Comparison of ENCODE assay signal across 16 cellular contexts in the genomic region with DNA sequence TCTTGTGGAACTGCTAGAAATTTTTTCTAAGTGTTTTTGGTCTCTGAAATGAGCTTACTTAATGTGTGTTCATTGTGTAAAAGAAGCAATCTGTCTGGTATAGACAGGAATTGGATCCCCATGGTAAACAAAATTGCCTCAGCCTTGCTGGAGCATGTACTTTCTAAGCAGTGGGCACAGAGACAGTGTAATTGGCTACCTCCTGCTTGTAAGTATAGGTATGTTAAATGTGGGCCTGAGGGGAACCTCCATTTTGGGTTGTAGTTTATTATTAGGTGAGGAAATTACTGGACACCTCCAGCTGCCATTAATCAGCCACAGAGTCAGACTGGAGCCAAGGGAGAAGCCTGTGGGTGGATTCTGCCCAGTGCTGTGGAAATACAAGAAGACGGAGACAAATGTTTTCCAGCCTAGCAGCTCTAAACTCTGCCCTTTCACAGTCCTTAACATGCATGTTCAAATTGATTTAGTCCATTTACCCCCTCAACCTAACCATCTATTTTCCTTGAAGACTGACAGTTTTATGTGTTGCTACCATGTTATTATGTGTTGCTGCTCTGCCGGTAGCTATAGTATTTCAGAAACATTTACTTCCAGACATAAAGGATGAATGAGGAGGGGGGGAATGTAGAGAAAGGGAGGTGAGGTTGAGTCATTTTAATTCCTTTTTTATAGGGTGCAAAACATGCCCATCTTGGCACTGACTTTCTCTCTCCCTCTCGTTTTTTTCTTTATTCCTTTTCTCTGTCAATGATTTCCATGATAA.
DNase-seq lines count a peak whose midpoint lies in the region; ATAC-seq, FAIRE-seq and TF ChIP-seq lines count a peak whose summit lies in the region.
"Had no signal": no experiment of that assay in that cellular context is flagged by ENCODE, and none has a peak within 500 bp of the region (broad histone marks: within the 10 kb centered on the region; RNA-seq: fewer than 3 reads in every experiment).

No MANE protein-coding gene starts in this region.

- DNase-seq in ELF-1 (ENCODE audit: low read depth, low spot score), result peak; percentile 9
- peak; percentile 57 for DNase-seq in NCI-H748 (lab: John Stamatoyannopoulos, UW; ENCODE audit: unreplicated experiment)
- peak in 2 of 3 donors; percentile 14 to 48 for DNase-seq in right cardiac atrium
- no peak for DNase-seq in AML-193 (lab: John Stamatoyannopoulos, UW)
- DNase-seq in H54 (ENCODE audit: insufficient read length, low spot score), result no peak
- DNase-seq: activated CD4-positive, alpha-beta T cell treated with anti-CD3 and anti-CD28 coated beads, Interleukin-2, amount 50 U/mL, for 1 hour; activated T-cell treated with anti-CD3 and anti-CD28 coated beads, Interleukin-2, amount 50 U/mL, for 24 hours; effector memory CD8-positive, alpha-beta T cell; stimulated activated naive CD8-positive, alpha-beta T cell treated with anti-CD3 and anti-CD28 coated beads, Interleukin-15, amount 100 ng/mL, for 72 hours had no signal

- no peak for TF ChIP-seq POLR2A in H54 (IDR thresholded peaks at IDR 0.05; ENCODE audit: low read depth, low read length)

- no peak overlapping the region for H3K4me2 ChIP-seq in parathyroid adenoma (ENCODE audit: low read length)

- WGBS in right cardiac atrium, result 69% methylated on average over 3 of the region's 3 CpGs

- TF ChIP-seq CTCF in parathyroid adenoma (IDR thresholded peaks at IDR 0.05), result no peak

- ATAC-seq in right cardiac atrium (peak; percentile 46 to 64), SK-N-SH treated with all-trans-retinoic acid at 6 μM for 48 hours (no peak), GM21515 (IDR thresholded peaks at IDR 0.05; ENCODE audit: unreplicated experiment) (no peak)
- ATAC-seq: effector memory CD8-positive, alpha-beta T cell; HCT116; stimulated activated naive CD8-positive, alpha-beta T cell treated with anti-CD3 and anti-CD28 coated beads, Interleukin-15, amount 100 ng/mL, for 72 hours had no signal

- no peaks in the 10 kb centered on the region for H3K79me2 ChIP-seq in parathyroid adenoma

- H3K9me3 ChIP-seq in right cardiac atrium (ENCODE audit: control insufficient read depth, low read length) (no peaks in the 10 kb centered on the region), parathyroid adenoma (ENCODE audit: control insufficient read depth, low read length) (no peaks in the 10 kb centered on the region)
- H3K9me3 ChIP-seq: vagina had no signal

- H3K4me3 ChIP-seq in right cardiac atrium (ENCODE audit: low read length) (no peak overlapping the region), parathyroid adenoma (ENCODE audit: low read depth, low read length) (no peak overlapping the region)
- H3K4me3 ChIP-seq: vagina had no signal

- H3K36me3 ChIP-seq in parathyroid adenoma (ENCODE audit: control insufficient read depth, insufficient read depth, low read length), result no peaks in the 10 kb centered on the region
- H3K36me3 ChIP-seq: vagina had no signal

- intact Hi-C loops in right cardiac atrium (cut with DNase I), result no loop called here

- H2AFZ ChIP-seq in parathyroid adenoma, result peak overlapping the region; percentile 29

- no peak for FAIRE-seq in H54 (lab: Jason Lieb, UNC)
- FAIRE-seq: G401.6, GM12891 had no signal

- no peak overlapping the region for H3K9ac ChIP-seq in parathyroid adenoma

- H3K27me3 ChIP-seq in right cardiac atrium (ENCODE audit: control insufficient read depth, insufficient read depth) (no peaks in the 10 kb centered on the region), parathyroid adenoma (ENCODE audit: control insufficient read depth, insufficient read depth, low read length) (no peaks in the 10 kb centered on the region)
- H3K27me3 ChIP-seq: vagina had no signal

- peaks cover 4% of the 10 kb centered on the region for H3K4me1 ChIP-seq in right cardiac atrium (ENCODE audit: control insufficient read depth, insufficient read depth, low read length)
- H3K4me1 ChIP-seq in parathyroid adenoma, result no peaks in the 10 kb centered on the region
- H3K4me1 ChIP-seq: vagina had no signal

- H3K27ac ChIP-seq in right cardiac atrium (ENCODE audit: low read length) (no peak overlapping the region), parathyroid adenoma (no peak overlapping the region)
- H3K27ac ChIP-seq: vagina had no signal

TF ChIP-seq in SK-N-SH treated with all-trans-retinoic acid at 6 μM for 48 hours, 23 proteins besides CTCF, POLR2A, EP300 and RAD21 (continues in another document):
- TF ChIP-seq ZNF70 (CRISPR knock-in tag; IDR thresholded peaks at IDR 0.05), result no peak
- no peak for TF ChIP-seq ISL1 (CRISPR knock-in tag; IDR thresholded peaks at IDR 0.05)
- TF ChIP-seq, protein P1, sequence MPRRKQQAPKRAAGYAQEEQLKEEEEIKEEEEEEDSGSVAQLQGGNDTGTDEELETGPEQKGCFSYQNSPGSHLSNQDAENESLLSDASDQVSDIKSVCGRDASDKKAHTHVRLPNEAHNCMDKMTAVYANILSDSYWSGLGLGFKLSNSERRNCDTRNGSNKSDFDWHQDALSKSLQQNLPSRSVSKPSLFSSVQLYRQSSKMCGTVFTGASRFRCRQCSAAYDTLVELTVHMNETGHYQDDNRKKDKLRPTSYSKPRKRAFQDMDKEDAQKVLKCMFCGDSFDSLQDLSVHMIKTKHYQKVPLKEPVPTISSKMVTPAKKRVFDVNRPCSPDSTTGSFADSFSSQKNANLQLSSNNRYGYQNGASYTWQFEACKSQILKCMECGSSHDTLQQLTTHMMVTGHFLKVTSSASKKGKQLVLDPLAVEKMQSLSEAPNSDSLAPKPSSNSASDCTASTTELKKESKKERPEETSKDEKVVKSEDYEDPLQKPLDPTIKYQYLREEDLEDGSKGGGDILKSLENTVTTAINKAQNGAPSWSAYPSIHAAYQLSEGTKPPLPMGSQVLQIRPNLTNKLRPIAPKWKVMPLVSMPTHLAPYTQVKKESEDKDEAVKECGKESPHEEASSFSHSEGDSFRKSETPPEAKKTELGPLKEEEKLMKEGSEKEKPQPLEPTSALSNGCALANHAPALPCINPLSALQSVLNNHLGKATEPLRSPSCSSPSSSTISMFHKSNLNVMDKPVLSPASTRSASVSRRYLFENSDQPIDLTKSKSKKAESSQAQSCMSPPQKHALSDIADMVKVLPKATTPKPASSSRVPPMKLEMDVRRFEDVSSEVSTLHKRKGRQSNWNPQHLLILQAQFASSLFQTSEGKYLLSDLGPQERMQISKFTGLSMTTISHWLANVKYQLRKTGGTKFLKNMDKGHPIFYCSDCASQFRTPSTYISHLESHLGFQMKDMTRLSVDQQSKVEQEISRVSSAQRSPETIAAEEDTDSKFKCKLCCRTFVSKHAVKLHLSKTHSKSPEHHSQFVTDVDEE (CRISPR knock-in tag; IDR thresholded peaks at IDR 0.05), result no peak
- no peak for TF ChIP-seq TCF4 (CRISPR knock-in tag; IDR thresholded peaks at IDR 0.05; ENCODE audit: borderline replicate concordance)
- no peak for TF ChIP-seq CSDC2 (CRISPR knock-in tag; IDR thresholded peaks at IDR 0.05)
- no peak for TF ChIP-seq BACH2 (CRISPR knock-in tag; IDR thresholded peaks at IDR 0.05; ENCODE audit: borderline replicate concordance)
- no peak for TF ChIP-seq RARB (CRISPR knock-in tag; IDR thresholded peaks at IDR 0.05)
- no peak for TF ChIP-seq ZNF565 (CRISPR knock-in tag; conservative IDR thresholded peaks at IDR 0.05; ENCODE audit: low read depth)
- TF ChIP-seq ESRRG (CRISPR knock-in tag; IDR thresholded peaks at IDR 0.05), result no peak
- TF ChIP-seq, protein P2, sequence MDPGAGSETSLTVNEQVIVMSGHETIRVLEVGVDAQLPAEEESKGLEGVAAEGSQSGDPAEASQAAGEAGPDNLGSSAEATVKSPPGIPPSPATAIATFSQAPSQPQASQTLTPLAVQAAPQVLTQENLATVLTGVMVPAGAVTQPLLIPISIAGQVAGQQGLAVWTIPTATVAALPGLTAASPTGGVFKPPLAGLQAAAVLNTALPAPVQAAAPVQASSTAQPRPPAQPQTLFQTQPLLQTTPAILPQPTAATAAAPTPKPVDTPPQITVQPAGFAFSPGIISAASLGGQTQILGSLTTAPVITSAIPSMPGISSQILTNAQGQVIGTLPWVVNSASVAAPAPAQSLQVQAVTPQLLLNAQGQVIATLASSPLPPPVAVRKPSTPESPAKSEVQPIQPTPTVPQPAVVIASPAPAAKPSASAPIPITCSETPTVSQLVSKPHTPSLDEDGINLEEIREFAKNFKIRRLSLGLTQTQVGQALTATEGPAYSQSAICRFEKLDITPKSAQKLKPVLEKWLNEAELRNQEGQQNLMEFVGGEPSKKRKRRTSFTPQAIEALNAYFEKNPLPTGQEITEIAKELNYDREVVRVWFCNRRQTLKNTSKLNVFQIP (CRISPR knock-in tag; IDR thresholded peaks at IDR 0.05; ENCODE audit: borderline replicate concordance, low read depth), result no peak
- no peak for TF ChIP-seq ARNTL (CRISPR knock-in tag; IDR thresholded peaks at IDR 0.05; ENCODE audit: borderline replicate concordance, low read depth)
- TF ChIP-seq ZFP30 (CRISPR knock-in tag; IDR thresholded peaks at IDR 0.05), result no peak
- no peak for TF ChIP-seq TOX (CRISPR knock-in tag; IDR thresholded peaks at IDR 0.05; ENCODE audit: borderline replicate concordance)
- TF ChIP-seq, protein P3, sequence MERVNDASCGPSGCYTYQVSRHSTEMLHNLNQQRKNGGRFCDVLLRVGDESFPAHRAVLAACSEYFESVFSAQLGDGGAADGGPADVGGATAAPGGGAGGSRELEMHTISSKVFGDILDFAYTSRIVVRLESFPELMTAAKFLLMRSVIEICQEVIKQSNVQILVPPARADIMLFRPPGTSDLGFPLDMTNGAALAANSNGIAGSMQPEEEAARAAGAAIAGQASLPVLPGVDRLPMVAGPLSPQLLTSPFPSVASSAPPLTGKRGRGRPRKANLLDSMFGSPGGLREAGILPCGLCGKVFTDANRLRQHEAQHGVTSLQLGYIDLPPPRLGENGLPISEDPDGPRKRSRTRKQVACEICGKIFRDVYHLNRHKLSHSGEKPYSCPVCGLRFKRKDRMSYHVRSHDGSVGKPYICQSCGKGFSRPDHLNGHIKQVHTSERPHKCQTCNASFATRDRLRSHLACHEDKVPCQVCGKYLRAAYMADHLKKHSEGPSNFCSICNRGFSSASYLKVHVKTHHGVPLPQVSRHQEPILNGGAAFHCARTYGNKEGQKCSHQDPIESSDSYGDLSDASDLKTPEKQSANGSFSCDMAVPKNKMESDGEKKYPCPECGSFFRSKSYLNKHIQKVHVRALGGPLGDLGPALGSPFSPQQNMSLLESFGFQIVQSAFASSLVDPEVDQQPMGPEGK (CRISPR knock-in tag; IDR thresholded peaks at IDR 0.05; ENCODE audit: borderline replicate concordance), result no peak
- TF ChIP-seq ZFP3 (CRISPR knock-in tag; IDR thresholded peaks at IDR 0.05), result no peak

Comparison
In these comparisons a context has a peak if more than half of its experiments do, and no peak if none do; other contexts are left out.
1. DNase-seq: peak in ELF-1 (single experiment), NCI-H748 (single experiment) and right cardiac atrium (2 of 3); none in AML-193 (0 of 2) and H54 (single experiment).
2. ATAC-seq: peak in right cardiac atrium (2 of 2); none in SK-N-SH treated with all-trans-retinoic acid at 6 μM for 48 hours (single experiment) and GM21515 (single experiment).